ENCODE assay signal across 20 cellular contexts in genomic region chr17:63423963-63424362, GRCh38. TPM values are rescaled to one million over a fixed set of nuclear protein-coding genes. Genes with fewer than 3 reads are reported as not detected.
A peak's percentile ranks its signal among the peaks of the same experiment; 100 is the strongest.
DNase-seq lines count a peak whose midpoint lies in the region; ATAC-seq and TF ChIP-seq lines count a peak whose summit lies in the region.
"Had no signal": no experiment of that assay in that cellular context is flagged by ENCODE, and none has a peak within 500 bp of the region (broad histone marks: within the 10 kb centered on the region; RNA-seq: fewer than 3 reads in every experiment).

No MANE protein-coding gene starts in this region.

- H2AK5ac ChIP-seq in trophoblast cell (ENCODE audit: low read length), result no peak overlapping the region

- H3K9ac ChIP-seq in trophoblast cell (ENCODE audit: low read length), result peak overlapping the region; percentile 28

- no peak overlapping the region for H3K4ac ChIP-seq in trophoblast cell (ENCODE audit: low read depth, low read length)

- DNase-seq in left ventricle myocardium inferior (no peak), heart left ventricle (no peak), islet precursor cell (peak; percentile 50), trophoblast cell (no peak), GM13977 (ENCODE audit: low spot score) (no peak)
- DNase-seq: 8988T; Caco-2; CD4-positive, alpha-beta T cell; GDM1; GOT3; NCI-H1694 treated with DMSO at 0.1 percent for 48 hours; NCI-H2227 treated with DMSO at 0.1 percent for 48 hours; NCI-H510A treated with DMSO at 0.1 percent for 48 hours; NCI-H82; OCI-M1; SHP77 had no signal

- H3K4me1 ChIP-seq in left ventricle myocardium inferior, result peaks cover 8% of the 10 kb centered on the region
- peaks cover 0 to 35% (median 10%) of the 10 kb centered on the region in 12 donors for H3K4me1 ChIP-seq in heart left ventricle
- peaks cover 6 to 9% of the 10 kb centered on the region in 2 experiments for H3K4me1 ChIP-seq in trophoblast cell (ENCODE audit: control insufficient read depth in 1 of 2, insufficient read depth in 2 of 2, low read length in 2 of 2)
- H3K4me1 ChIP-seq: Caco-2 had no signal

- H2BK5ac ChIP-seq in trophoblast cell (ENCODE audit: low read depth, low read length, poor library complexity), result no peak overlapping the region

- 90 to 93% (median 92%) methylated on average over 7 of the region's 7 CpGs for WGBS in heart left ventricle, 4 donors
- no CpG with 5 or more reads among the region's 7 CpGs for WGBS in trophoblast cell (ENCODE audit: extremely low coverage, insufficient coverage, insufficient read length)

- H3K27ac ChIP-seq in left ventricle myocardium inferior (replicated peaks), result peak overlapping the region; percentile 20
- peak overlapping the region in 1 of 12 donors; percentile 22 for H3K27ac ChIP-seq in heart left ventricle
- no peak overlapping the region for H3K27ac ChIP-seq in trophoblast cell (ENCODE audit: low read depth, low read length)

- H3K79me2 ChIP-seq in trophoblast cell (ENCODE audit: control insufficient read depth, insufficient read depth, low read length, poor library complexity), result no peaks in the 10 kb centered on the region

- intact Hi-C loops in left ventricle myocardium inferior (cut with micrococcal nuclease), result no loop called here
- intact Hi-C loops in heart left ventricle (cut with DNase I), result loop anchor here in 5 of 10 donors (2.0 to 10.0 kb wide), 5 partner anchors 55 to 351 kb away; partner anchors contain the start of genes CCDC47 (in 1 of the 5) and DDX42 (in 1 of the 5)

- H2BK12ac ChIP-seq in trophoblast cell (ENCODE audit: low read length), result no peak overlapping the region

- no peak overlapping the region for H3K23ac ChIP-seq in trophoblast cell (ENCODE audit: low read length)

- H4K8ac ChIP-seq in trophoblast cell (ENCODE audit: low read depth, low read length), result no peak overlapping the region

- H3K9me3 ChIP-seq in left ventricle myocardium inferior (replicated peaks), result no peaks in the 10 kb centered on the region
- H3K9me3 ChIP-seq in heart left ventricle, result no peaks in the 10 kb centered on the region
- no peaks in the 10 kb centered on the region for H3K9me3 ChIP-seq in trophoblast cell (ENCODE audit: insufficient read depth, low read depth, low read length)
- H3K9me3 ChIP-seq: Caco-2 had no signal

- H3K27me3 ChIP-seq in left ventricle myocardium inferior (ENCODE audit: low read depth) (no peaks in the 10 kb centered on the region), heart left ventricle (no peaks in the 10 kb centered on the region), trophoblast cell (ENCODE audit: insufficient read depth, low read length) (no peaks in the 10 kb centered on the region)

- in situ Hi-C loops in GM13977 (cut with MboI; ENCODE audit: low pct_unique_long_range_greater_than_20kb, low sequenced_read_pairs, unreplicated experiment), result loop anchor here (5.0 to 25.0 kb wide), 3 partner anchors 61 to 712 kb away; no protein-coding TSS in a partner anchor

- no peak overlapping the region for H3K14ac ChIP-seq in trophoblast cell (ENCODE audit: low read length)

- ATAC-seq in heart left ventricle, result no peak
- no peak for ATAC-seq in GM18858 (IDR thresholded peaks at IDR 0.05; ENCODE audit: unreplicated experiment)
- ATAC-seq in GM21529 (IDR thresholded peaks at IDR 0.05; ENCODE audit: unreplicated experiment), result no peak
- ATAC-seq in GM19023 (IDR thresholded peaks at IDR 0.05; ENCODE audit: unreplicated experiment), result no peak
- ATAC-seq: K562 had no signal

- TF ChIP-seq CTCF in left ventricle myocardium inferior (IDR thresholded peaks at IDR 0.05; ENCODE audit: borderline replicate concordance) (no peak), heart left ventricle (IDR thresholded peaks at IDR 0.05) (no peak), GM13977 (IDR thresholded peaks at IDR 0.05; ENCODE audit: extremely low read depth, insufficient read depth, missing control alignments) (no peak)

- no peak overlapping the region for H3K4me3 ChIP-seq in left ventricle myocardium inferior
- no peak overlapping the region for H3K4me3 ChIP-seq in heart left ventricle
- H3K4me3 ChIP-seq in trophoblast cell (ENCODE audit: low read depth, low read length), result no peak overlapping the region
- H3K4me3 ChIP-seq: K562 had no signal

- H3K4me2 ChIP-seq in trophoblast cell (ENCODE audit: low read length), result no peak overlapping the region

- H3K36me3 ChIP-seq in left ventricle myocardium inferior (no peaks in the 10 kb centered on the region), heart left ventricle (peaks cover 0 to 30% (median 5%) of the 10 kb centered on the region in 9 donors), trophoblast cell (ENCODE audit: control insufficient read depth in 1 of 2, insufficient read depth in 2 of 2, low read length in 2 of 2) (peaks cover 56 to 69% of the 10 kb centered on the region in 2 experiments)

- no peak overlapping the region for H4K91ac ChIP-seq in trophoblast cell (ENCODE audit: low read depth, low read length)

- no peak overlapping the region for H2AFZ ChIP-seq in trophoblast cell (ENCODE audit: insufficient read depth, low read length, poor library complexity)

- H4K12ac ChIP-seq in trophoblast cell (ENCODE audit: low read depth, low read length), result no peak overlapping the region

- no peak for TF ChIP-seq POLR2A in heart left ventricle (IDR thresholded peaks at IDR 0.05)

- no peaks in the 10 kb centered on the region for H3K79me1 ChIP-seq in trophoblast cell (ENCODE audit: low read length)

- no peak overlapping the region for H3K18ac ChIP-seq in trophoblast cell (ENCODE audit: low read length)

- H2BK120ac ChIP-seq in trophoblast cell (ENCODE audit: insufficient read depth, low read length, poor library complexity), result no peak overlapping the region

RNA-seq across cellular contexts. Expression of gene CYB561, which starts 22.1 kb away (rescaled TPM):
- total RNA-seq in left ventricle myocardium inferior, result 9.0 TPM
- total RNA-seq in heart left ventricle, result 10 to 100 TPM in 2 of 9 donors, 1 to 10 TPM in 7; 4.8 to 19.2 (median 8.6) TPM
- 10 to 100 TPM in 1 of 2 donors, 1 to 10 TPM in 1; 5.0 to 18.1 TPM for polyA plus RNA-seq in heart left ventricle
- 15.7 and 18.0 TPM in 2 replicates for polyA plus RNA-seq in trophoblast cell (2013)

RNA-seq across cellular contexts. Expression of gene ACE, which starts 52.9 kb away (rescaled TPM):
- total RNA-seq in left ventricle myocardium inferior (6.2 TPM), heart left ventricle (10 to 100 TPM in 5 of 9 donors, 1 to 10 TPM in 4; 1.6 to 42.3 (median 10.7) TPM)
- polyA plus RNA-seq in heart left ventricle, result 1 to 10 TPM; 4.0 to 5.6 TPM
- 0.25 and 0.39 TPM in 2 replicates for polyA plus RNA-seq in trophoblast cell (2013)
